ENCODE assay signal across 8 cellular contexts in the genomic region with DNA sequence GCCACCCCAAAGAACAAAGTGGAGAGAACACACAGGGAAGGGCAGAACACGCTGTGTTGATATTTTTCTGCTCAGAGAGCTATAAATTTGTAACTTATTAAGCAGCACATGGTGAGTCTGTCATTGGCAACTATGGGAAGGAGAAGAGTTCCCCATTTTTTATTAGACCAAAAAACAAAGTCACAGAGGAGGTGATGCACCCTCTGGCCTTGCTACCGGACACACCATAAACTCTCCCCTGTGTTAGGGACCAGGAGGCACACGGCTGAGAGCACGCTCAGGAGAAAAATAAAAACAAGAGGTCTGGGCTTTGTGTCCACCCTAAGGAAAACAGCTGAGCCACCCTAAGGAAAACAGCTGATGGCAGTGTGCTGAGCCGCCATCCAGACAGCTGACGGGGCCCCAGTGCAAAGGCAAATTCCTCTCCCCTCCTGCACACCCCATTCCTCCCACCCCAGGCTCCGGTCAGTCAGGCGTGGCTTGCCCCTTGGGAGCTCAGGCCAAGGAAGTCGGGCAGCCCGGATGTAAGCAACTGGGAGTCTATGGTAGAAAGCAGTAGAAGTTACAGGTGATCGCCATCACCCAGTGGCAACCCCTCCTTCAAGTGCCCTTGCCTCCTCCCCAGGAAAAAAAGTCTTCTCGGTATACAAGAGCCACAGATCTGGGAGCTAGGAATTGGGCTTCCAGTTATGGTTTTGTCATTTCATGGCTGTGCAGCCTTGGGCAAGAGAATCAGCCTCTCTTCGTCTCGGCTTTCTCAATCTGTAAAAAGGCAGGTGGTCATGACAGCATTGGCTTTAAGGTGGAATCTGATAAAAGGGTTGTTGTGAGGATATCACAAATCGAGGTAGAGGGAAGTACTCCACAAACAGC. TPM values are rescaled to one million over a fixed set of nuclear protein-coding genes. Genes with fewer than 3 reads are reported as not detected.
DNase-seq lines count a peak whose midpoint lies in the region; ATAC-seq and TF ChIP-seq lines count a peak whose summit lies in the region.

No MANE protein-coding gene starts in this region.

- CTCF ChIA-PET in Calu3 (lab: Charles Lee), result interaction anchor here (0.7 to 13.8 kb wide), 4 partner anchors 23 to 39 kb away, joined by 3 to 338 read pairs (median 12); a partner anchor contains a TSS
- CTCF ChIA-PET in activated CD8-positive, alpha-beta T cell treated with anti-CD3 and anti-CD28 coated beads, Interleukin-2, amount 10 ng/mL, durations not matched to agents 7 days and 5 days (lab: Charles Lee), result interaction anchor here (0.9 to 24.5 kb wide), 6 partner anchors 11 to 62 kb away, joined by 3 to 922 read pairs (median 35); a partner anchor contains a TSS

- POLR2A ChIA-PET in activated CD8-positive, alpha-beta T cell treated with anti-CD3 and anti-CD28 coated beads, Interleukin-2, amount 10 ng/mL, durations not matched to agents 7 days and 5 days (lab: Charles Lee), result interaction anchor here (1.0 to 11.8 kb wide), 9 partner anchors 10 to 142 kb away, joined by 3 to 224 read pairs (median 10); a partner anchor contains a TSS

- peak overlapping the region; percentile 52 for H3K27ac Mint-ChIP-seq in Calu3 (ENCODE audit: unreplicated experiment)
- H3K27ac Mint-ChIP-seq in activated CD8-positive, alpha-beta T cell treated with anti-CD3 and anti-CD28 coated beads, Interleukin-2, amount 10 ng/mL, durations not matched to agents 7 days and 5 days, result peak overlapping the region; percentile 61

- no peaks in the 10 kb centered on the region for H3K9me3 Mint-ChIP-seq in Calu3 (ENCODE audit: low read depth, unreplicated experiment)
- H3K9me3 Mint-ChIP-seq in activated CD8-positive, alpha-beta T cell treated with anti-CD3 and anti-CD28 coated beads, Interleukin-2, amount 10 ng/mL, durations not matched to agents 7 days and 5 days (ENCODE audit: insufficient read depth), result no peaks in the 10 kb centered on the region

- H3K4me1 Mint-ChIP-seq in Calu3 (ENCODE audit: low read depth, unreplicated experiment), result peaks cover 51% of the 10 kb centered on the region
- H3K4me1 Mint-ChIP-seq in activated CD8-positive, alpha-beta T cell treated with anti-CD3 and anti-CD28 coated beads, Interleukin-2, amount 10 ng/mL, durations not matched to agents 7 days and 5 days (ENCODE audit: low read depth), result peaks cover 67% of the 10 kb centered on the region

- BruUV-seq in Calu3 (replicated peaks; lab: Mats Ljungman, UMichigan), result TSS peak; percentile 22

- H3K27me3 Mint-ChIP-seq in Calu3 (ENCODE audit: unreplicated experiment), result no peaks in the 10 kb centered on the region
- H3K27me3 Mint-ChIP-seq in activated CD8-positive, alpha-beta T cell treated with anti-CD3 and anti-CD28 coated beads, Interleukin-2, amount 10 ng/mL, durations not matched to agents 7 days and 5 days (ENCODE audit: low read depth), result no peaks in the 10 kb centered on the region

- H3K4me3 Mint-ChIP-seq in Calu3 (ENCODE audit: low read depth, unreplicated experiment), result peak overlapping the region; percentile 87
- peak overlapping the region; percentile 81 for H3K4me3 Mint-ChIP-seq in activated CD8-positive, alpha-beta T cell treated with anti-CD3 and anti-CD28 coated beads, Interleukin-2, amount 10 ng/mL, durations not matched to agents 7 days and 5 days

- no peak for ATAC-seq in activated CD8-positive, alpha-beta T cell treated with anti-CD3 and anti-CD28 coated beads, Interleukin-2, amount 10 ng/mL, durations not matched to agents 7 days and 5 days
- ATAC-seq in sciatic nerve (peak; percentile 50), HG03439 (IDR thresholded peaks at IDR 0.05; ENCODE audit: unreplicated experiment) (no peak)

- H3K36me3 Mint-ChIP-seq in Calu3 (ENCODE audit: insufficient read depth, unreplicated experiment), result peaks cover 52% of the 10 kb centered on the region
- peaks cover 44% of the 10 kb centered on the region for H3K36me3 Mint-ChIP-seq in activated CD8-positive, alpha-beta T cell treated with anti-CD3 and anti-CD28 coated beads, Interleukin-2, amount 10 ng/mL, durations not matched to agents 7 days and 5 days (ENCODE audit: low read depth)

- DNase-seq in Calu3, result no peak
- DNase-seq in activated CD8-positive, alpha-beta T cell treated with anti-CD3 and anti-CD28 coated beads, Interleukin-2, amount 10 ng/mL, durations not matched to agents 7 days and 5 days, result no peak
- peak; percentile 64 for DNase-seq in glomerular visceral epithelial cell (ENCODE audit: extremely low spot score)
- no peak for DNase-seq in sciatic nerve (ENCODE audit: low spot score)
- no peak for DNase-seq in NCI-H1092 treated with DMSO at 0.1 percent for 48 hours (lab: John Stamatoyannopoulos, UW)
- DNase-seq in Kasumi-1 (lab: John Stamatoyannopoulos, UW), result no peak
- DNase-seq in NCI-H2029 treated with DMSO at 0.1 percent for 48 hours (lab: John Stamatoyannopoulos, UW), result no peak

- intact Hi-C loops in Calu3 (cut with micrococcal nuclease; ENCODE audit: unreplicated experiment), result no loop called here
- intact Hi-C loops in sciatic nerve (cut with DNase I), result no loop called here

- no peak for TF ChIP-seq CTCF in Calu3 (IDR thresholded peaks at IDR 0.05; ENCODE audit: unreplicated experiment)

RNA-seq across cellular contexts. Expression of a gene that starts 2.4 kb away (rescaled TPM):
- total RNA-seq in Calu3 (2022), result 156 and 172 TPM in 2 replicates
- 100 to 1,000 TPM; 123 to 127 TPM for total RNA-seq in activated CD8-positive, alpha-beta T cell treated with anti-CD3 and anti-CD28 coated beads, Interleukin-2, amount 10 ng/mL, durations not matched to agents 7 days and 5 days
- 183 TPM for total RNA-seq in sciatic nerve

RNA-seq across cellular contexts. Expression of a gene that starts 28.6 kb away (rescaled TPM):
- total RNA-seq in Calu3 (2022) (5,016 and 6,756 TPM in 2 replicates), sciatic nerve (15,390 TPM)
- total RNA-seq in activated CD8-positive, alpha-beta T cell treated with anti-CD3 and anti-CD28 coated beads, Interleukin-2, amount 10 ng/mL, durations not matched to agents 7 days and 5 days, result 1,000 to 10,000 TPM; 1,982 to 3,332 TPM

RNA-seq across cellular contexts. Expression of a gene that starts 29.9 kb away (rescaled TPM):
- total RNA-seq in Calu3 (2022), result 2,759 and 3,670 TPM in 2 replicates
- 1,000 to 10,000 TPM; 1,409 to 2,335 TPM for total RNA-seq in activated CD8-positive, alpha-beta T cell treated with anti-CD3 and anti-CD28 coated beads, Interleukin-2, amount 10 ng/mL, durations not matched to agents 7 days and 5 days
- 1,748 TPM for total RNA-seq in sciatic nerve

RNA-seq across cellular contexts. Expression of a gene that starts 39.0 kb away (rescaled TPM):
- total RNA-seq in Calu3 (2022) (1.1 and 1.6 TPM in 2 replicates), sciatic nerve (0.76 TPM)
- 1 to 10 TPM; 1.2 to 1.4 TPM for total RNA-seq in activated CD8-positive, alpha-beta T cell treated with anti-CD3 and anti-CD28 coated beads, Interleukin-2, amount 10 ng/mL, durations not matched to agents 7 days and 5 days
